ENCODE assay signal across 17 cellular contexts in the genomic region with DNA sequence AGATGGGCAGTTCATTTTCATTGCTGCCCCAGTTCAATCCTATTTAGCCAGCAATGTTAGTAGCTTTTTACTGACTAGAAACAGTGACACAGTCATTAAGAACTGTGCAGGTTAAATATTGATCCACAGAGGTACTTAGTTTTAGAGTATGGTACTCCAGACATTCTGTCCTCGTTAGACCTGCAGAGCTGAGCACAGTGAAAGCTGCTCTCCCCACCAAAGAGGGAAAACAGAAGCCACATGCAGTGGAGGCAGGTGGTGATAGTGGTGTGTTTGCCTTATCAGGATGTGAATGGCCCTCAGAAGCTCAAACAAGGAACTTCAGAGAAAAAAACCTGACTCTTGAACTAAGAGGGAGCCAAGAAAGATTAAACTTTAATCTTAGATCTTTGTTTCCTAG.
A peak's percentile ranks its signal among the peaks of the same experiment; 100 is the strongest.
DNase-seq lines count a peak whose midpoint lies in the region; ATAC-seq and TF ChIP-seq lines count a peak whose summit lies in the region.
"Had no signal": no experiment of that assay in that cellular context is flagged by ENCODE, and none has a peak within 500 bp of the region (broad histone marks: within the 10 kb centered on the region; RNA-seq: fewer than 3 reads in every experiment).

No MANE protein-coding gene starts in this region.

- H3K27ac ChIP-seq in VCaP (peak overlapping the region; percentile 34; the same call in 1 of the 2 replicates), mucosa of rectum (ENCODE audit: low read depth in 2 of 2, low read length in 2 of 2) (peak overlapping the region; percentile 77 to 84), breast epithelium (no peak overlapping the region)

- CTCF ChIA-PET in Caco-2 (lab: Charles Lee): interaction anchor here (0.6 to 1.6 kb wide), 4 partner anchors 22 to 376 kb away, joined by 3 to 9 read pairs (median 7); a partner anchor contains a TSS

- ATAC-seq in HG02938 (IDR thresholded peaks at IDR 0.05; ENCODE audit: unreplicated experiment) (no peak), HG03520 (IDR thresholded peaks at IDR 0.05; ENCODE audit: unreplicated experiment) (no peak)
- ATAC-seq: natural killer cell had no signal

- H3K4me1 Mint-ChIP-seq in Caco-2 (ENCODE audit: low read depth, unreplicated experiment): peaks cover 7% of the 10 kb centered on the region
- H3K4me1 Mint-ChIP-seq in endothelial cell (ENCODE audit: unreplicated experiment): no peaks in the 10 kb centered on the region
- H3K4me1 Mint-ChIP-seq: natural killer cell had no signal

- H3K4me3 Mint-ChIP-seq in Caco-2 (ENCODE audit: unreplicated experiment) (peak overlapping the region; percentile 53), endothelial cell (ENCODE audit: unreplicated experiment) (no peak overlapping the region)
- H3K4me3 Mint-ChIP-seq: natural killer cell had no signal

- no peaks in the 10 kb centered on the region for H3K36me3 Mint-ChIP-seq in Caco-2 (ENCODE audit: insufficient read depth, unreplicated experiment)
- peaks cover 16% of the 10 kb centered on the region for H3K36me3 Mint-ChIP-seq in endothelial cell (ENCODE audit: low read depth, unreplicated experiment)
- H3K36me3 Mint-ChIP-seq: natural killer cell had no signal

- H3K9me3 ChIP-seq in Caco-2 (peaks cover 5% of the 10 kb centered on the region; the same call in 1 of the 2 replicates), mucosa of rectum (ENCODE audit: control insufficient read depth in 2 of 2, low read length in 2 of 2) (no peaks in the 10 kb centered on the region), breast epithelium (no peaks in the 10 kb centered on the region)

- TF ChIP-seq POLR2A in breast epithelium (IDR thresholded peaks at IDR 0.05): no peak

- TF ChIP-seq CTCF in Caco-2 (IDR thresholded peaks at IDR 0.05; ENCODE audit: insufficient read depth in 1 of 2, low read depth in 1 of 2, low read length in 1 of 2, severe bottlenecking in 1 of 2, unreplicated experiment in 1 of 2): no peak
- TF ChIP-seq CTCF in VCaP (conservative IDR thresholded peaks at IDR 0.05): no peak
- no peak for TF ChIP-seq CTCF in endothelial cell (IDR thresholded peaks at IDR 0.05; ENCODE audit: unreplicated experiment)
- no peak for TF ChIP-seq CTCF in breast epithelium (IDR thresholded peaks at IDR 0.05)

- no TSS peak for BruUV-seq in Caco-2 (replicated peaks; lab: Mats Ljungman, UMichigan)

- H3K9me3 Mint-ChIP-seq in Caco-2 (ENCODE audit: unreplicated experiment) (no peaks in the 10 kb centered on the region), endothelial cell (ENCODE audit: unreplicated experiment) (no peaks in the 10 kb centered on the region)

- H3K27me3 Mint-ChIP-seq in Caco-2 (ENCODE audit: insufficient read depth, unreplicated experiment): no peaks in the 10 kb centered on the region
- no peaks in the 10 kb centered on the region for H3K27me3 Mint-ChIP-seq in endothelial cell (ENCODE audit: unreplicated experiment)

- H3K27me3 ChIP-seq in Caco-2 (replicated peaks; ENCODE audit: control insufficient read depth, insufficient read depth, low read length) (no peaks in the 10 kb centered on the region), mucosa of rectum (ENCODE audit: control insufficient read depth in 2 of 2, insufficient read depth in 2 of 2, low read length in 2 of 2) (no peaks in the 10 kb centered on the region), breast epithelium (no peaks in the 10 kb centered on the region)

- H3K4me1 ChIP-seq in Caco-2 (peaks cover 21% of the 10 kb centered on the region), mucosa of rectum (ENCODE audit: control insufficient read depth in 2 of 2, insufficient read depth in 2 of 2, low read length in 2 of 2) (peaks cover 8 to 15% of the 10 kb centered on the region in 2 donors), breast epithelium (no peaks in the 10 kb centered on the region)

- no peak overlapping the region for H3K4me3 ChIP-seq in Caco-2 (ENCODE audit: low read depth, low read length)
- peak overlapping the region in 1 of 2 donors; percentile 62 for H3K4me3 ChIP-seq in mucosa of rectum (ENCODE audit: low read length in 2 of 2)
- no peak overlapping the region for H3K4me3 ChIP-seq in breast epithelium

- H3K36me3 ChIP-seq in Caco-2 (ENCODE audit: control insufficient read depth, insufficient read depth, low read length): no peaks in the 10 kb centered on the region
- no peaks in the 10 kb centered on the region for H3K36me3 ChIP-seq in mucosa of rectum (ENCODE audit: control insufficient read depth in 2 of 2, insufficient read depth in 2 of 2, low read length in 2 of 2)
- H3K36me3 ChIP-seq in breast epithelium: no peaks in the 10 kb centered on the region

- DNase-seq in Caco-2: peak; percentile 51 to 76
- peak; percentile 29 for DNase-seq in NCI-H146 treated with DMSO at 0.1 percent for 48 hours (lab: John Stamatoyannopoulos, UW; ENCODE audit: unreplicated experiment)
- DNase-seq in endothelial cell (ENCODE audit: low spot score): no peak
- DNase-seq in breast epithelium (ENCODE audit: low spot score in 2 of 2): no peak
- DNase-seq: activated CD4-positive, alpha-beta T cell treated with anti-CD3 and anti-CD28 coated beads for 48 hours; activated naive CD4-positive, alpha-beta T cell treated with Interleukin-2 at 50 U/mL for 16 hours; aorta; COR-L47; foreskin melanocyte; H7; left ventricle myocardium superior; natural killer cell; NCI-H2171 treated with DMSO at 0.1 percent for 48 hours had no signal

- H3K27ac Mint-ChIP-seq in Caco-2 (ENCODE audit: unreplicated experiment) (peak overlapping the region; percentile 45), endothelial cell (ENCODE audit: unreplicated experiment) (no peak overlapping the region)
- H3K27ac Mint-ChIP-seq: natural killer cell had no signal

- intact Hi-C loops in Caco-2 (cut with micrococcal nuclease; ENCODE audit: unreplicated experiment) (loop anchor here (5.0 kb wide), 1 partner anchor 75 kb away; a partner anchor contains a TSS), breast epithelium (cut with DNase I; ENCODE audit: low total_unique reads) (no loop called here)

- peak overlapping the region; percentile 23 to 44 for H3K9ac ChIP-seq in mucosa of rectum (ENCODE audit: low read depth in 1 of 2, low read length in 2 of 2)

- POLR2A ChIA-PET in Caco-2 (lab: Charles Lee): no interaction called here

Comparison
In these comparisons a context has a peak if more than half of its experiments do, and no peak if none do; other contexts are left out.
1. DNase-seq: peak in Caco-2 (2 of 2) and NCI-H146 treated with DMSO at 0.1 percent for 48 hours (single experiment); none in endothelial cell (single experiment) and breast epithelium (0 of 2).
2. H3K27ac ChIP-seq: peak in VCaP (single experiment) and mucosa of rectum (2 of 2); none in breast epithelium (0 of 2).